Comparison of ENCODE assay signal across 8 cellular contexts in the genomic region with DNA sequence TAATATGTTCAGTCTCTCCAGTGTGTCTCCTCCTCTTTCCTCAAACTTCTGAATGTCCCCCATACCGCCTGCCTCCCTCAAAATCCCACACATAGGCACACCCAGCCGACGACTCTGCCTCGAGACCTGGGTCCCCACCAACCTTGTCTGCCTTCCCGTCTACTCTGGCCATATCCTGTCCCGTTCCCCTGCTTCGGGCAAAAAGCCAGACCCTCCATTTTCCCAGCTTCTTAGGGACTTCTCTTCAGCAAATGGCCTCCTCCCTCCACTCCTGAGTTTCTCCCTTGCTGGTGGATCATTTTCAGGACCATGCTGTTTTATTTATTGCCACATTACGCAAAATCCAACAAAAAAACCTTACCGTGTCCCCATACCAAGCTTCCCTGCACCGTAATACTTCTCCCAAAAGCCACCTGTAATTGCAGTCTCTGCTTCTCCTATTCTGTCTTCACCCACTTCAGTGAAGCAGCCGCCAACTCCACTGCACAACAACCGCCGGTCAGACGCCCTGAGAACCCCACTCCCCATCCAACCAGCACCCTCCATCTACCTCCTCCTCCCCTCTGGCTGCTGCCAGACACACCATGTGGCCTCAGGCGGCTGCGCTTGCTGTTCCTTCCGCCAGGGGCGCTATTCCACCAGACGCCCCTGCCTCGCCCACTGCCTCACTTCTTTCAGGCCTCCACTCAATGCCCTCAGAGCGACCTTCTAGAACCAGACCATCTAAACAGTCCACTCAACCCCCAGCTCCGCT.
DNase-seq lines count a peak whose midpoint lies in the region; TF ChIP-seq lines count a peak whose summit lies in the region.

No MANE protein-coding gene starts in this region.

- no peak for TF ChIP-seq POLR2A in NB4 (IDR thresholded peaks at IDR 0.05; ENCODE audit: extremely low read depth, insufficient read length)

- CTCF ChIA-PET in GM10248 (lab: Yijun Ruan, JAX), result interaction anchor here (0.6 to 12.7 kb wide), 15 partner anchors 16 to 1096 kb away, joined by 3 to 166 read pairs (median 3); a partner anchor contains a TSS

- intact Hi-C loops in posterior vena cava (cut with DNase I), result loop anchor here (5.0 to 10.0 kb wide), 2 partner anchors 307 to 314 kb away; a partner anchor contains a TSS

- POLR2A ChIA-PET in GM10248 (lab: Yijun Ruan, JAX), result no interaction called here

- TF ChIP-seq CTCF in GM10248 (IDR thresholded peaks at IDR 0.05; ENCODE audit: control extremely low read depth, extremely low read depth, low read depth, missing control alignments) (peak; percentile 65), NB4 (IDR thresholded peaks at IDR 0.05; ENCODE audit: low read depth, low read length) (peak; percentile 57)

- H3K4me3 ChIP-seq in NB4 (ENCODE audit: low read depth, low read length), result no peak overlapping the region

- DNase-seq in GM10248 (ENCODE audit: extremely low spot score) (peak; percentile 44), HCEC 1CT (peak; percentile 4), NB4 (ENCODE audit: low read depth) (peak; percentile 34), activated T-cell treated with anti-CD3 and anti-CD28 coated beads for 48 hours (ENCODE audit: low read depth) (peak; percentile 31), iPS DF 19.7 (ENCODE audit: low read depth, low spot score) (peak; percentile 48), NCI-H1436 treated with DMSO at 0.1 percent for 48 hours (lab: John Stamatoyannopoulos, UW) (no peak), posterior vena cava (ENCODE audit: low spot score) (no peak)
- peak; percentile 60 for DNase-seq in stimulated activated CD8-positive, alpha-beta memory T cell treated with anti-CD3 and anti-CD28 coated beads, Interleukin-4, amount 100 ng/mL, for 48 hours

Comparison
In these comparisons a context has a peak if more than half of its experiments do, and no peak if none do; other contexts are left out.
1. DNase-seq: peak in GM10248 (single experiment), HCEC 1CT (single experiment), NB4 (single experiment), activated T-cell treated with anti-CD3 and anti-CD28 coated beads for 48 hours (single experiment), iPS DF 19.7 (single experiment) and stimulated activated CD8-positive, alpha-beta memory T cell treated with anti-CD3 and anti-CD28 coated beads, Interleukin-4, amount 100 ng/mL, for 48 hours (single experiment); none in NCI-H1436 treated with DMSO at 0.1 percent for 48 hours (single experiment) and posterior vena cava (single experiment).